ENCODE assay signal across 1 cellular context in genomic region chr7:107972075-107972482, GRCh38.
TF ChIP-seq lines count a peak whose summit lies in the region.

No MANE protein-coding gene starts in this region.

TF ChIP-seq in K562, 482 proteins besides CTCF, POLR2A, EP300 and RAD21 (continued from another document and continues in another):
- no peak for TF ChIP-seq HIVEP1 (CRISPR knock-in tag; IDR thresholded peaks at IDR 0.05)
- no peak for TF ChIP-seq DDX20 (tag; IDR thresholded peaks at IDR 0.05; ENCODE audit: low read depth)
- TF ChIP-seq NR3C1 (CRISPR knock-in tag; IDR thresholded peaks at IDR 0.05): no peak
- TF ChIP-seq IRF2 (CRISPR knock-in tag; IDR thresholded peaks at IDR 0.05): no peak
- TF ChIP-seq MYC (IDR thresholded peaks at IDR 0.05; ENCODE audit: low read depth, low read length): no peak
- TF ChIP-seq MYC (CRISPR knock-in tag; IDR thresholded peaks at IDR 0.05; ENCODE audit: borderline replicate concordance, low read depth): no peak
- TF ChIP-seq HMG20A (CRISPR knock-in tag; conservative IDR thresholded peaks at IDR 0.05): no peak
- peak; percentile 69; the same call in 1 of the 2 replicates for TF ChIP-seq ZNF589 (CRISPR knock-in tag; IDR thresholded peaks at IDR 0.05; ENCODE audit: low read depth)
- 0 out of 2 replicates have a peak, but pooled peaks have one; percentile 41 for TF ChIP-seq ZNF232 (CRISPR knock-in tag; IDR thresholded peaks at IDR 0.05)
- no peak for TF ChIP-seq RFX5 (IDR thresholded peaks at IDR 0.05; ENCODE audit: low read depth, low read length)
- no peak for TF ChIP-seq ZBTB1 (CRISPR knock-in tag; IDR thresholded peaks at IDR 0.05; ENCODE audit: borderline replicate concordance, low read depth)
- no peak for TF ChIP-seq SAFB2 (IDR thresholded peaks at IDR 0.05; ENCODE audit: borderline replicate concordance, low read depth, low read length, severe bottlenecking)
- TF ChIP-seq ZBTB26 (CRISPR knock-in tag; IDR thresholded peaks at IDR 0.05): no peak
- no peak for TF ChIP-seq ARID4B (CRISPR knock-in tag; IDR thresholded peaks at IDR 0.05)
- peak; percentile 73 for TF ChIP-seq TAL1 (IDR thresholded peaks at IDR 0.05)
- no peak for TF ChIP-seq CREBBP (IDR thresholded peaks at IDR 0.05; ENCODE audit: low read depth, low read length)
- TF ChIP-seq PML (IDR thresholded peaks at IDR 0.05; ENCODE audit: low read length): peak; percentile 77
- no peak for TF ChIP-seq CREB3 (tag; conservative IDR thresholded peaks at IDR 0.05; ENCODE audit: low read depth)
- TF ChIP-seq ZNF253 (CRISPR knock-in tag; conservative IDR thresholded peaks at IDR 0.05): no peak
- no peak for TF ChIP-seq ZNF395 (CRISPR knock-in tag; IDR thresholded peaks at IDR 0.05)
- no peak for TF ChIP-seq DLX4 (CRISPR knock-in tag; IDR thresholded peaks at IDR 0.05)
- TF ChIP-seq U2AF1 (optimal IDR thresholded peaks at IDR 0.05; ENCODE audit: low read depth, low read length): no peak
- TF ChIP-seq ZNF511 (CRISPR knock-in tag; IDR thresholded peaks at IDR 0.05): no peak
- TF ChIP-seq CC2D1A (IDR thresholded peaks at IDR 0.05): no peak
- TF ChIP-seq ATF3 (IDR thresholded peaks at IDR 0.05): no peak
- no peak for TF ChIP-seq ATF3 (CRISPR knock-in tag; conservative IDR thresholded peaks at IDR 0.05)
- TF ChIP-seq ZBTB40 (IDR thresholded peaks at IDR 0.05): no peak
- TF ChIP-seq ZBTB40 (CRISPR knock-in tag; IDR thresholded peaks at IDR 0.05): no peak
- TF ChIP-seq ZNF274 (IDR thresholded peaks at IDR 0.05; ENCODE audit: borderline replicate concordance, low read depth, low read length): no peak
- TF ChIP-seq CHD1 (IDR thresholded peaks at IDR 0.05; ENCODE audit: low read length): no peak
- TF ChIP-seq ETV6 (IDR thresholded peaks at IDR 0.05; ENCODE audit: borderline replicate concordance in 1 of 2, low read depth in 2 of 2, low read length in 1 of 2): no peak
- no peak for TF ChIP-seq ETV6 (CRISPR knock-in tag; IDR thresholded peaks at IDR 0.05; ENCODE audit: borderline replicate concordance)
- no peak for TF ChIP-seq L3MBTL2 (IDR thresholded peaks at IDR 0.05)
- peak; percentile 91 for TF ChIP-seq TCF3 (CRISPR knock-in tag; IDR thresholded peaks at IDR 0.05)
- no peak for TF ChIP-seq ZNF778 (CRISPR knock-in tag; IDR thresholded peaks at IDR 0.05)
- TF ChIP-seq POLR3A (IDR thresholded peaks at IDR 0.05; ENCODE audit: borderline replicate concordance, extremely low read depth, insufficient read depth, insufficient read length): no peak
- TF ChIP-seq ZKSCAN1 (IDR thresholded peaks at IDR 0.05; ENCODE audit: low read depth, low read length): no peak
- no peak for TF ChIP-seq GTF2E2 (tag; IDR thresholded peaks at IDR 0.05)
- no peak for TF ChIP-seq MCM5 (IDR thresholded peaks at IDR 0.05; ENCODE audit: low read depth)
- TF ChIP-seq DEAF1 (CRISPR knock-in tag; IDR thresholded peaks at IDR 0.05): no peak
- TF ChIP-seq CREM (IDR thresholded peaks at IDR 0.05; ENCODE audit: low read depth): no peak
- no peak for TF ChIP-seq HLTF (IDR thresholded peaks at IDR 0.05)
- no peak for TF ChIP-seq PHTF2 (CRISPR knock-in tag; IDR thresholded peaks at IDR 0.05)
- no peak for TF ChIP-seq SMARCC2 (IDR thresholded peaks at IDR 0.05; ENCODE audit: low read depth)
- TF ChIP-seq CBFA2T3 (IDR thresholded peaks at IDR 0.05): peak; percentile 95
- peak; percentile 78 for TF ChIP-seq NCOR1 (IDR thresholded peaks at IDR 0.05)
